26 cellular contexts compared by ENCODE assay signal in genomic region chr2:121159291-121160144, GRCh38.
"Had no signal": no experiment of that assay in that cellular context is flagged by ENCODE, and none has a peak within 500 bp of the region (broad histone marks: within the 10 kb centered on the region; RNA-seq: fewer than 3 reads in every experiment).

No MANE protein-coding gene starts in this region.

- DNase-seq: activated CD4-positive, alpha-beta T cell treated with anti-CD3 and anti-CD28 coated beads for 36 hours; activated CD4-positive, alpha-beta T cell treated with anti-CD3 and anti-CD28 coated beads, Interleukin-2, amount 10 ng/mL, durations not matched to agents 7 days and 5 days; activated CD4-positive, alpha-beta T cell treated with anti-CD3 and anti-CD28 coated beads, Interleukin-2, amount 50 U/mL, for 48 hours; activated CD8-positive, alpha-beta T cell treated with anti-CD3 and anti-CD28 coated beads, Interleukin-2, amount 10 ng/mL, durations not matched to agents 7 days and 5 days; activated gamma-delta T cell; activated naive CD4-positive, alpha-beta T cell treated with Interleukin-2 at 50 U/mL for 16 hours; activated naive CD8-positive, alpha-beta T cell treated with anti-CD3 and anti-CD28 coated beads, Interleukin-2, amount 10 ng/mL, durations not matched to agents 7 days and 5 days; activated T-cell treated with anti-CD3 and anti-CD28 coated beads, Interleukin-2, amount 50 U/mL, for 24 hours; anterior cingulate cortex; central memory CD4-positive, alpha-beta T cell; IMR-90; NCI-H1048; NCI-H1105 treated with DMSO at 0.1 percent for 48 hours; NCI-H1436; NCI-H1694; NCI-H1930; NCI-H2081 treated with DMSO at 0.1 percent for 48 hours; NCI-H345; NCI-H524 treated with DMSO at 0.1 percent for 48 hours; SHP77; SJCRH30; SK-N-SH had no signal

- ATAC-seq: activated CD4-positive, alpha-beta T cell treated with anti-CD3 and anti-CD28 coated beads for 36 hours; activated CD8-positive, alpha-beta T cell treated with anti-CD3 and anti-CD28 coated beads, Interleukin-2, amount 10 ng/mL, durations not matched to agents 7 days and 5 days; K562 had no signal

- H3K4me1 ChIP-seq: SJCRH30 had no signal

- H3K4me2 ChIP-seq: SK-N-SH had no signal

- H3K27me3 ChIP-seq: SJCRH30 had no signal

- H3K4me3 ChIP-seq: K562, SJCRH30 had no signal

- H3K27ac ChIP-seq: RWPE1, SJCRH30 had no signal

- H3K36me3 ChIP-seq: SJCRH30 had no signal

- FAIRE-seq: K562, RCC 7860, TTC549 had no signal

- H3K9me2 ChIP-seq: SK-N-SH had no signal

- H3K9me3 ChIP-seq: SJCRH30 had no signal
